Comparison of ENCODE assay signal across 18 cellular contexts in genomic region chr7:50684702-50685074, GRCh38.
DNase-seq lines count a peak whose midpoint lies in the region; ATAC-seq and TF ChIP-seq lines count a peak whose summit lies in the region.
"Had no signal": no experiment of that assay in that cellular context is flagged by ENCODE, and none has a peak within 500 bp of the region (broad histone marks: within the 10 kb centered on the region; RNA-seq: fewer than 3 reads in every experiment).

No MANE protein-coding gene starts in this region.

- TF ChIP-seq CTCF in left ventricle myocardium inferior (IDR thresholded peaks at IDR 0.05; ENCODE audit: borderline replicate concordance) (no peak), esophagus squamous epithelium (IDR thresholded peaks at IDR 0.05) (no peak), spleen (IDR thresholded peaks at IDR 0.05 in 8 of 11, conservative IDR thresholded peaks at IDR 0.05 in 3 of 11) (no peak)

- peaks cover 74% of the 10 kb centered on the region for H3K4me1 ChIP-seq in left ventricle myocardium inferior
- H3K4me1 ChIP-seq in esophagus squamous epithelium: peaks cover 0 to 48% (median 19%) of the 10 kb centered on the region in 3 donors
- H3K4me1 ChIP-seq in rectal smooth muscle tissue (ENCODE audit: control insufficient read depth, insufficient read depth, low read length): peaks cover 59% of the 10 kb centered on the region
- peaks cover 0 to 39% (median 18%) of the 10 kb centered on the region in 6 donors for H3K4me1 ChIP-seq in spleen

- H3K9me3 ChIP-seq in left ventricle myocardium inferior (replicated peaks): no peaks in the 10 kb centered on the region
- H3K9me3 ChIP-seq in esophagus squamous epithelium: no peaks in the 10 kb centered on the region
- no peaks in the 10 kb centered on the region for H3K9me3 ChIP-seq in spleen
- H3K9me3 ChIP-seq: A549 had no signal

- H3K27me3 ChIP-seq in left ventricle myocardium inferior (ENCODE audit: low read depth) (no peaks in the 10 kb centered on the region), esophagus squamous epithelium (no peaks in the 10 kb centered on the region), rectal smooth muscle tissue (ENCODE audit: control insufficient read depth, insufficient read depth, low read length) (no peaks in the 10 kb centered on the region), spleen (replicated peaks in 1 of 7) (no peaks in the 10 kb centered on the region)

- H3K4me3 ChIP-seq in left ventricle myocardium inferior: no peak overlapping the region
- no peak overlapping the region for H3K4me3 ChIP-seq in esophagus squamous epithelium
- no peak overlapping the region for H3K4me3 ChIP-seq in rectal smooth muscle tissue (ENCODE audit: low read length)
- no peak overlapping the region for H3K4me3 ChIP-seq in spleen
- H3K4me3 ChIP-seq: A549, GM23248 had no signal

- H3K27ac ChIP-seq in left ventricle myocardium inferior (replicated peaks) (peak overlapping the region; percentile 55), esophagus squamous epithelium (peak overlapping the region in 3 of 4 donors; percentile 40 to 63 (median 62)), rectal smooth muscle tissue (ENCODE audit: low read depth, low read length) (peak overlapping the region; percentile 84), spleen (peak overlapping the region in 3 of 8 donors; percentile 24 to 37 (median 28))
- H3K27ac ChIP-seq: A549, GM23248 had no signal

- peaks cover 3% of the 10 kb centered on the region for H3K36me3 ChIP-seq in left ventricle myocardium inferior
- peaks cover 0 to 12% (median 0%) of the 10 kb centered on the region in 3 donors for H3K36me3 ChIP-seq in esophagus squamous epithelium
- H3K36me3 ChIP-seq in rectal smooth muscle tissue (ENCODE audit: control insufficient read depth, insufficient read depth, low read length): no peaks in the 10 kb centered on the region
- peaks cover 0 to 25% (median 0%) of the 10 kb centered on the region in 6 donors for H3K36me3 ChIP-seq in spleen

- no peak for ATAC-seq in left cardiac atrium
- ATAC-seq: A549, HCT116, PC-3 had no signal

- H3K9ac ChIP-seq in rectal smooth muscle tissue (ENCODE audit: low read length): no peak overlapping the region
- H3K9ac ChIP-seq: GM23248 had no signal

- intact Hi-C loops in left ventricle myocardium inferior (cut with micrococcal nuclease): no loop called here
- intact Hi-C loops in left cardiac atrium (cut with DNase I): loop anchor here in 1 of 2 donors (5.0 to 10.0 kb wide), 3 partner anchors 380 to 482 kb away; no protein-coding TSS in a partner anchor
- intact Hi-C loops in esophagus squamous epithelium (cut with DNase I): no loop called here
- intact Hi-C loops in spleen (cut with DNase I; ENCODE audit: low total_unique reads): no loop called here

- TF ChIP-seq POLR2A in esophagus squamous epithelium (IDR thresholded peaks at IDR 0.05) (no peak), spleen (IDR thresholded peaks at IDR 0.05) (no peak)

- WGBS in esophagus squamous epithelium, 2 donors: 42 to 65% methylated on average over 4 of the region's 4 CpGs
- 58 to 76% (median 65%) methylated on average over 4 of the region's 4 CpGs for WGBS in spleen, 5 donors

- DNase-seq in left ventricle myocardium inferior (no peak), left cardiac atrium (no peak), esophagus squamous epithelium (lab: John Stamatoyannopoulos, UW) (no peak), cerebellar cortex (ENCODE audit: low spot score) (no peak), NCI-H2196 (lab: John Stamatoyannopoulos, UW; ENCODE audit: unreplicated experiment) (no peak), spleen (no peak)
- DNase-seq: CD4-positive, alpha-beta T cell; DND-41; GDM1; GM23248; IMR-90; NCI-H1092 treated with DMSO at 0.1 percent for 48 hours; NCI-H187; NCI-H748 treated with DMSO at 0.1 percent for 48 hours; PC-3 had no signal
